1 cellular context compared by ENCODE assay signal in the genomic region with DNA sequence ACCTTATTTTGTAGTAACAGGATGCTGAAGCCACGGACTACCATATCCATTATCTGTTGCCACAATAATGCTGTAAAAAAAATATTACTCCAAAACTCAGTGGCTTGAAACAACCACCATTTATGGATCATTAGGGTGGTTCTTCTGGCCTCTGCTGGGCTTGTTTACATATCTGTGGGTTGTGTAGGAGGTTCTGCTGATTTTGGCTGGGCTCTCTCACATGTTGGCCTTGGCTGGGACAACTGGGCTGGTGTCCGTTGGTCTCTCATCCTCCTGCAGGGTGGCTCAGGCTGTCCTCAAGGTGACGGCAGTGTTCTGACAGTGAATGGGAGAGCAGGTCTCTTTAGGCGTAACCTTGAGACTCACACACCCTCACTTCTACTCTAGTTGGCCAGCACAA.
TF ChIP-seq lines count a peak whose summit lies in the region.

No MANE protein-coding gene starts in this region.

TF ChIP-seq in GM23338, 12 proteins besides CTCF, POLR2A, EP300 and RAD21 (continued from another document):
- TF ChIP-seq REST (IDR thresholded peaks at IDR 0.05; ENCODE audit: unreplicated experiment) (no peak), EZH2 (IDR thresholded peaks at IDR 0.05; ENCODE audit: low read depth, unreplicated experiment) (no peak)
